Comparison of ENCODE assay signal across 2 cellular contexts in the genomic region with DNA sequence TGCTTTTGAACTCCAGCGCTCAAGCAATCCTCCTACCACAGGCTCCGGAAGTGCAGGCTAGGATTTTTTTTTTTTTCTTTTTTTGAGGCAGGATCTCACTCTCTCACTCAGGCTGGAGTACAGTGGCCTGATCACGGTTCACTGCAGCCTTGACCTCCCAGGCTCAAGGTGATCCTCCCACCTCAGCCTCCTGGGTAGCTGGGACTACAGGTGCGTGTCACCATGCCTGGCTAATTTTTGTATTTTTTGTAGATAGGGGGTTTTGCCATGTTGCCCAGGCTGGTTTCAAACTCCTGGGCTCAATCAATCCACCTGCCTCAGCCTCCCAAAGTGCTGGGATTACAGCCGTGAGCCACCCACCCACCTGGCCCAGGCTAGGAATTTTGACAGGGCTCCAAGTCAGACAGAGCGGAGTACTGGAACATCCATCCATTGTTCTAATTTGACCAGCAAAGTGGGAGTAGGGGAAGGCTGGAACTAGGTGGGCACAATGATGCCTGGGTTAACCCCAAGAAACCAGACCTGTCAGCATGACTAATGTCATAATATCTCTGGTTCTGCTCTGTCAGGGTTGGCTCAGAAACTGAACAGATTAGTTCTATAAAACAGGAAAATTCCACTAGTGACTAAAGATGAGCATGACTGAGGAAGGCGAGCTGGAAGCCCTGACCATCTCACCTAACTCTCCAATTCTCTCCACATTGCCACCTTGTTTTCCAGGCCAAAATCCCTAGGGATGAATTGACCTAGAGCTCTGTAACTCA.
TF ChIP-seq lines count a peak whose summit lies in the region.

No MANE protein-coding gene starts in this region.

TF ChIP-seq in HEK293, 187 proteins besides CTCF, POLR2A, EP300 and RAD21:
- TF ChIP-seq ZNF555 (tag by site-specific recombination; conservative IDR thresholded peaks at IDR 0.05) = no peak
- peak; percentile 46 for TF ChIP-seq ZFHX2 (tag by site-specific recombination; conservative IDR thresholded peaks at IDR 0.05)

TF ChIP-seq in GM12878, 131 proteins besides CTCF, POLR2A, EP300 and RAD21:
- TF ChIP-seq ZNF622 (IDR thresholded peaks at IDR 0.05) (no peak), SREBF2 (IDR thresholded peaks at IDR 0.05; ENCODE audit: low read length) (no peak), SIN3A (IDR thresholded peaks at IDR 0.05; ENCODE audit: low read depth, low read length) (no peak), POU2F2 (IDR thresholded peaks at IDR 0.05; ENCODE audit: borderline replicate concordance, low read depth, low read length) (no peak), NR2C2 (IDR thresholded peaks at IDR 0.05; ENCODE audit: borderline replicate concordance, control insufficient read depth, insufficient read length, low read depth) (no peak), TCF3 (IDR thresholded peaks at IDR 0.05; ENCODE audit: borderline replicate concordance, insufficient read depth, low read depth, low read length) (no peak), FOXM1 (IDR thresholded peaks at IDR 0.05; ENCODE audit: low read depth, low read length) (no peak), BACH1 (IDR thresholded peaks at IDR 0.05; ENCODE audit: borderline replicate concordance) (no peak), MXI1 (IDR thresholded peaks at IDR 0.05; ENCODE audit: low read depth, low read length) (no peak), RUNX3 (IDR thresholded peaks at IDR 0.05; ENCODE audit: low read length) (no peak), POLR2AphosphoS2 (IDR thresholded peaks at IDR 0.05; ENCODE audit: low read depth, low read length) (no peak), GABPA (IDR thresholded peaks at IDR 0.05; ENCODE audit: low read depth) (no peak), KLF5 (IDR thresholded peaks at IDR 0.05; ENCODE audit: partially characterized antibody) (no peak)
- TF ChIP-seq, protein P1, sequence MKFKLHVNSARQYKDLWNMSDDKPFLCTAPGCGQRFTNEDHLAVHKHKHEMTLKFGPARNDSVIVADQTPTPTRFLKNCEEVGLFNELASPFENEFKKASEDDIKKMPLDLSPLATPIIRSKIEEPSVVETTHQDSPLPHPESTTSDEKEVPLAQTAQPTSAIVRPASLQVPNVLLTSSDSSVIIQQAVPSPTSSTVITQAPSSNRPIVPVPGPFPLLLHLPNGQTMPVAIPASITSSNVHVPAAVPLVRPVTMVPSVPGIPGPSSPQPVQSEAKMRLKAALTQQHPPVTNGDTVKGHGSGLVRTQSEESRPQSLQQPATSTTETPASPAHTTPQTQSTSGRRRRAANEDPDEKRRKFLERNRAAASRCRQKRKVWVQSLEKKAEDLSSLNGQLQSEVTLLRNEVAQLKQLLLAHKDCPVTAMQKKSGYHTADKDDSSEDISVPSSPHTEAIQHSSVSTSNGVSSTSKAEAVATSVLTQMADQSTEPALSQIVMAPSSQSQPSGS (IDR thresholded peaks at IDR 0.05; ENCODE audit: low read length) = no peak
- TF ChIP-seq, protein P2, sequence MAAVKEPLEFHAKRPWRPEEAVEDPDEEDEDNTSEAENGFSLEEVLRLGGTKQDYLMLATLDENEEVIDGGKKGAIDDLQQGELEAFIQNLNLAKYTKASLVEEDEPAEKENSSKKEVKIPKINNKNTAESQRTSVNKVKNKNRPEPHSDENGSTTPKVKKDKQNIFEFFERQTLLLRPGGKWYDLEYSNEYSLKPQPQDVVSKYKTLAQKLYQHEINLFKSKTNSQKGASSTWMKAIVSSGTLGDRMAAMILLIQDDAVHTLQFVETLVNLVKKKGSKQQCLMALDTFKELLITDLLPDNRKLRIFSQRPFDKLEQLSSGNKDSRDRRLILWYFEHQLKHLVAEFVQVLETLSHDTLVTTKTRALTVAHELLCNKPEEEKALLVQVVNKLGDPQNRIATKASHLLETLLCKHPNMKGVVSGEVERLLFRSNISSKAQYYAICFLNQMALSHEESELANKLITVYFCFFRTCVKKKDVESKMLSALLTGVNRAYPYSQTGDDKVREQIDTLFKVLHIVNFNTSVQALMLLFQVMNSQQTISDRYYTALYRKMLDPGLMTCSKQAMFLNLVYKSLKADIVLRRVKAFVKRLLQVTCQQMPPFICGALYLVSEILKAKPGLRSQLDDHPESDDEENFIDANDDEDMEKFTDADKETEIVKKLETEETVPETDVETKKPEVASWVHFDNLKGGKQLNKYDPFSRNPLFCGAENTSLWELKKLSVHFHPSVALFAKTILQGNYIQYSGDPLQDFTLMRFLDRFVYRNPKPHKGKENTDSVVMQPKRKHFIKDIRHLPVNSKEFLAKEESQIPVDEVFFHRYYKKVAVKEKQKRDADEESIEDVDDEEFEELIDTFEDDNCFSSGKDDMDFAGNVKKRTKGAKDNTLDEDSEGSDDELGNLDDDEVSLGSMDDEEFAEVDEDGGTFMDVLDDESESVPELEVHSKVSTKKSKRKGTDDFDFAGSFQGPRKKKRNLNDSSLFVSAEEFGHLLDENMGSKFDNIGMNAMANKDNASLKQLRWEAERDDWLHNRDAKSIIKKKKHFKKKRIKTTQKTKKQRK (IDR thresholded peaks at IDR 0.05; ENCODE audit: low read depth, low read length) = no peak
